In genomic region chr3:130711885-130712284, GRCh38 we compare ENCODE assay signal across 23 cellular contexts. TPM values are rescaled to one million over a fixed set of nuclear protein-coding genes. Genes with fewer than 3 reads are reported as not detected.
DNase-seq lines count a peak whose midpoint lies in the region; ATAC-seq, FAIRE-seq and TF ChIP-seq lines count a peak whose summit lies in the region.
"Had no signal": no experiment of that assay in that cellular context is flagged by ENCODE, and none has a peak within 500 bp of the region (broad histone marks: within the 10 kb centered on the region; RNA-seq: fewer than 3 reads in every experiment).

No MANE protein-coding gene starts in this region.

- ATAC-seq in T-helper 17 cell (no peak), HG02610 (IDR thresholded peaks at IDR 0.05; ENCODE audit: unreplicated experiment) (no peak), HG02588 (IDR thresholded peaks at IDR 0.05; ENCODE audit: unreplicated experiment) (no peak)
- ATAC-seq: Panc1 had no signal

- no peak overlapping the region for H3K4me3 Mint-ChIP-seq in T-helper 17 cell
- H3K4me3 Mint-ChIP-seq: B cell, CD14-positive monocyte, H9 had no signal

- no peak for TF ChIP-seq POLR2A in uterus (IDR thresholded peaks at IDR 0.05)

- no peaks in the 10 kb centered on the region for H3K27me3 ChIP-seq in uterus

- H3K4me1 Mint-ChIP-seq in T-helper 17 cell = peaks cover 7% of the 10 kb centered on the region
- H3K4me1 Mint-ChIP-seq: B cell, H9 had no signal

- intact Hi-C loops in kidney (cut with DNase I) = no loop called here
- intact Hi-C loops in uterus (cut with DNase I; ENCODE audit: low total_unique reads) = no loop called here

- TF ChIP-seq CTCF in AG10803 (conservative IDR thresholded peaks at IDR 0.05; ENCODE audit: low read length) (no peak), fibroblast of mammary gland (conservative IDR thresholded peaks at IDR 0.05; ENCODE audit: control insufficient read depth, insufficient read depth, low read depth, low read length) (no peak), kidney (IDR thresholded peaks at IDR 0.05; ENCODE audit: borderline replicate concordance, extremely low read depth, insufficient read depth) (no peak), uterus (IDR thresholded peaks at IDR 0.05) (no peak)

- H3K36me3 Mint-ChIP-seq in T-helper 17 cell (ENCODE audit: low read depth) = peaks cover 13% of the 10 kb centered on the region

- H3K27ac Mint-ChIP-seq in T-helper 17 cell = peak overlapping the region; percentile 49
- H3K27ac Mint-ChIP-seq: B cell had no signal

- no peaks in the 10 kb centered on the region for H3K27me3 Mint-ChIP-seq in T-helper 17 cell
- H3K27me3 Mint-ChIP-seq: B cell had no signal

- no peak overlapping the region for H3K9ac ChIP-seq in kidney (ENCODE audit: low read length in 2 of 2)
- H3K9ac ChIP-seq: KMS-11, SK-N-SH had no signal

- peak; percentile 23 for FAIRE-seq in kidney (lab: Jason Lieb, UNC)
- FAIRE-seq: HTR-8/SVneo had no signal

- H3K9me3 ChIP-seq in T-helper 17 cell (ENCODE audit: control insufficient read depth, low read length, poor library complexity, severe bottlenecking) (no peaks in the 10 kb centered on the region), kidney (ENCODE audit: control insufficient read depth in 1 of 2, low read length in 2 of 2) (no peaks in the 10 kb centered on the region), uterus (no peaks in the 10 kb centered on the region)
- H3K9me3 ChIP-seq: SK-N-SH had no signal

- H3K4me3 ChIP-seq in AG10803 (ENCODE audit: low read length) (no peak overlapping the region), fibroblast of mammary gland (ENCODE audit: control insufficient read depth, low read depth, low read length) (no peak overlapping the region), kidney (ENCODE audit: low read length in 2 of 2) (no peak overlapping the region), uterus (no peak overlapping the region)

- peak; percentile 18 for DNase-seq in AG10803 (ENCODE audit: low read depth)
- DNase-seq in T-helper 17 cell = no peak
- DNase-seq in fibroblast of mammary gland (ENCODE audit: low read depth) = peak; percentile 53
- no peak for DNase-seq in kidney
- DNase-seq in NCI-H1694 treated with DMSO at 0.1 percent for 48 hours (lab: John Stamatoyannopoulos, UW) = no peak
- no peak for DNase-seq in uterus
- DNase-seq: 8988T, DMS53, H9, NCI-H1105 treated with DMSO at 0.1 percent for 48 hours, NCI-H2081, NCI-H2171, NCI-H524 treated with DMSO at 0.1 percent for 48 hours, NCI-H82, SIG-M5, SK-N-SH had no signal

- peaks cover 0 to 5% of the 10 kb centered on the region in 2 donors for H3K36me3 ChIP-seq in kidney (ENCODE audit: control insufficient read depth in 1 of 2, insufficient read depth in 2 of 2, low read length in 2 of 2)
- no peaks in the 10 kb centered on the region for H3K36me3 ChIP-seq in uterus

- H3K4me1 ChIP-seq in kidney (ENCODE audit: control insufficient read depth in 1 of 2, insufficient read depth in 1 of 2, low read depth in 1 of 2, low read length in 2 of 2) (no peaks in the 10 kb centered on the region), uterus (no peaks in the 10 kb centered on the region)

- H3K27ac ChIP-seq in kidney (ENCODE audit: low read depth in 2 of 2, low read length in 2 of 2) (no peak overlapping the region), uterus (no peak overlapping the region)
- H3K27ac ChIP-seq: KMS-11 had no signal

RNA-seq across cellular contexts. Expression of gene PIK3R4, which starts 34.7 kb away (rescaled TPM):
- total RNA-seq in T-helper 17 cell (10 to 100 TPM; 14.6 to 15.0 TPM), kidney (32.7 TPM), uterus (10 to 100 TPM; 19.2 to 61.2 (median 41.0) TPM)
- polyA plus RNA-seq in kidney (ENCODE audit: insufficient read depth, low read depth, low replicate concordance) = 22.5 TPM

Comparison
In these comparisons a context has a peak if more than half of its experiments do, and no peak if none do; other contexts are left out.
1. DNase-seq: peak in AG10803 (single experiment) and fibroblast of mammary gland (single experiment); none in T-helper 17 cell (0 of 3), kidney (single experiment), NCI-H1694 treated with DMSO at 0.1 percent for 48 hours (single experiment) and uterus (0 of 2).